In genomic region chr14:45906257-45906656, GRCh38 we compare ENCODE assay signal across 20 cellular contexts.
DNase-seq lines count a peak whose midpoint lies in the region; ATAC-seq lines count a peak whose summit lies in the region.
"Had no signal": no experiment of that assay in that cellular context is flagged by ENCODE, and none has a peak within 500 bp of the region (broad histone marks: within the 10 kb centered on the region; RNA-seq: fewer than 3 reads in every experiment).

No MANE protein-coding gene starts in this region.

- DNase-seq in GM19240 (ENCODE audit: insufficient read length, low spot score) (peak; percentile 0), cerebellar cortex (ENCODE audit: low spot score) (no peak)
- no peak for DNase-seq in activated CD8-positive, alpha-beta memory T cell treated with anti-CD3 and anti-CD28 coated beads, Interleukin-2, amount 50 U/mL, for 4 hours
- no peak for DNase-seq in stimulated activated naive B cell treated with anti-CD40 and anti-IgM and Interleukin-4, amounts not matched to agents 10 μg/mL and 1 μg/mL and 100 μg/mL, for 72 hours
- DNase-seq: activated CD4-positive, alpha-beta T cell treated with anti-CD3 and anti-CD28 coated beads for 48 hours; DMS79 treated with DMSO at 0.1 percent for 48 hours; effector CD8-positive, alpha-beta T cell; KBM-7; NCI-H1694; NCI-H2227 treated with DMSO at 0.1 percent for 48 hours; SJCRH30; stimulated activated CD4-positive, alpha-beta T cell treated with anti-CD3 and anti-CD28 coated beads, Interleukin-4, amount 100 ng/mL, for 1 hour; stimulated activated naive CD8-positive, alpha-beta T cell treated with anti-CD3 and anti-CD28 coated beads, Interleukin-15, amount 100 ng/mL, for 72 hours had no signal

- H3K27me3 Mint-ChIP-seq in stimulated activated naive B cell treated with anti-CD40 and anti-IgM and Interleukin-4, amounts not matched to agents 10 μg/mL and 1 μg/mL and 100 μg/mL, for 72 hours, result no peaks in the 10 kb centered on the region
- H3K27me3 Mint-ChIP-seq: stimulated activated naive CD8-positive, alpha-beta T cell treated with anti-CD3 and anti-CD28 coated beads, Interleukin-15, amount 100 ng/mL, for 72 hours had no signal

- ATAC-seq in HG02678 (IDR thresholded peaks at IDR 0.05; ENCODE audit: unreplicated experiment), result peak; percentile 60
- peak; percentile 76 for ATAC-seq in HG03460 (IDR thresholded peaks at IDR 0.05; ENCODE audit: unreplicated experiment)
- ATAC-seq in HG03469 (IDR thresholded peaks at IDR 0.05; ENCODE audit: unreplicated experiment), result no peak
- ATAC-seq in stimulated activated naive B cell treated with anti-CD40 and anti-IgM and Interleukin-4, amounts not matched to agents 10 μg/mL and 1 μg/mL and 100 μg/mL, for 72 hours (replicated peaks), result no peak
- ATAC-seq: gastroesophageal sphincter; HCT116; stimulated activated naive CD8-positive, alpha-beta T cell treated with anti-CD3 and anti-CD28 coated beads, Interleukin-15, amount 100 ng/mL, for 72 hours had no signal

- no peaks in the 10 kb centered on the region for H3K36me3 Mint-ChIP-seq in stimulated activated naive B cell treated with anti-CD40 and anti-IgM and Interleukin-4, amounts not matched to agents 10 μg/mL and 1 μg/mL and 100 μg/mL, for 72 hours
- H3K36me3 Mint-ChIP-seq: activated naive CD4-positive, alpha-beta T cell treated with anti-CD3 and anti-CD28 coated beads, Interleukin-2, amount 50 U/mL, for 72 hours had no signal

- no peaks in the 10 kb centered on the region for H3K4me1 Mint-ChIP-seq in stimulated activated naive B cell treated with anti-CD40 and anti-IgM and Interleukin-4, amounts not matched to agents 10 μg/mL and 1 μg/mL and 100 μg/mL, for 72 hours
- H3K4me1 Mint-ChIP-seq: stimulated activated naive CD8-positive, alpha-beta T cell treated with anti-CD3 and anti-CD28 coated beads, Interleukin-15, amount 100 ng/mL, for 72 hours had no signal

- peaks cover 0 to 5% of the 10 kb centered on the region in 2 donors for H3K9me3 Mint-ChIP-seq in stimulated activated naive B cell treated with anti-CD40 and anti-IgM and Interleukin-4, amounts not matched to agents 10 μg/mL and 1 μg/mL and 100 μg/mL, for 72 hours
- H3K9me3 Mint-ChIP-seq: activated T-helper 1 cell treated with anti-CD3 and anti-CD28 coated beads, Interleukin-12 subunit alpha, Interleukin-12 subunit beta, Interleukin-2, Interleukin-4 antibody, amounts not matched to agents 30 ng/mL and 10 ng/mL and 1 ng/mL, durations not matched to agents 14 hours and 24 hours and 36 hours had no signal

- H3K27ac Mint-ChIP-seq in stimulated activated naive B cell treated with anti-CD40 and anti-IgM and Interleukin-4, amounts not matched to agents 10 μg/mL and 1 μg/mL and 100 μg/mL, for 72 hours, result no peak overlapping the region
- H3K27ac Mint-ChIP-seq: activated naive CD4-positive, alpha-beta T cell treated with anti-CD3 and anti-CD28 coated beads, Interleukin-2, amount 50 U/mL, for 72 hours; activated T-helper 1 cell treated with anti-CD3 and anti-CD28 coated beads, Interleukin-12 subunit alpha, Interleukin-12 subunit beta, Interleukin-2, Interleukin-4 antibody, amounts not matched to agents 30 ng/mL and 10 ng/mL and 1 ng/mL, durations not matched to agents 14 hours and 24 hours and 36 hours; stimulated activated naive CD8-positive, alpha-beta T cell treated with anti-CD3 and anti-CD28 coated beads, Interleukin-15, amount 100 ng/mL, for 72 hours had no signal

- H3K4me3 Mint-ChIP-seq in stimulated activated naive B cell treated with anti-CD40 and anti-IgM and Interleukin-4, amounts not matched to agents 10 μg/mL and 1 μg/mL and 100 μg/mL, for 72 hours, result no peak overlapping the region
- H3K4me3 Mint-ChIP-seq: activated T-helper 1 cell treated with anti-CD3 and anti-CD28 coated beads, Interleukin-12 subunit alpha, Interleukin-12 subunit beta, Interleukin-2, Interleukin-4 antibody, amounts not matched to agents 30 ng/mL and 10 ng/mL and 1 ng/mL, durations not matched to agents 14 hours and 24 hours and 36 hours; stimulated activated naive CD8-positive, alpha-beta T cell treated with anti-CD3 and anti-CD28 coated beads, Interleukin-15, amount 100 ng/mL, for 72 hours had no signal

Comparison
In these comparisons a context has a peak if more than half of its experiments do, and no peak if none do; other contexts are left out.
1. ATAC-seq: peak in HG02678 (single experiment) and HG03460 (single experiment); none in HG03469 (single experiment) and stimulated activated naive B cell treated with anti-CD40 and anti-IgM and Interleukin-4, amounts not matched to agents 10 μg/mL and 1 μg/mL and 100 μg/mL, for 72 hours (0 of 2).